Comparison of ENCODE assay signal across 22 cellular contexts in the genomic region with DNA sequence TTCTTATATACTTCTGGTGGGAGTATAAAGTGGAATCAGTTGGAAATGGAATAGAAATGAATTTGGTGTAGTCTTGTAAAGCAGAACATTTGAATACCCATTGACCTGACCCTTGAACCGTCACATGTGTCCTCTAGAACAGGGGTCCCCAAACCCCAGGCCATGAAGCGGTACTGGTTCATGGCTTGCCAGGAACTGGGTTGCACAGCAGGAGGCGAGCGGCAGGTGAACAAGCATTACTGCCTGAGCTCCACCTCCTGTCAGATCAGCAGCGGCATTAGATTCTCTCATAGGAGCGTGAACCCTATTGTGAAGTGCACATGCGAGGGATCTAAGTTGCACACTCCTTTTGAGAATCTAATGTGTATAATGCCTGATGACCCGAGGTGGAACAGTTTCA.
DNase-seq lines count a peak whose midpoint lies in the region; ATAC-seq and TF ChIP-seq lines count a peak whose summit lies in the region.
"Had no signal": no experiment of that assay in that cellular context is flagged by ENCODE, and none has a peak within 500 bp of the region (broad histone marks: within the 10 kb centered on the region; RNA-seq: fewer than 3 reads in every experiment).

No MANE protein-coding gene starts in this region.

- peak overlapping the region; percentile 28 for H2AFZ ChIP-seq in IMR-90 (replicated peaks; ENCODE audit: low read length, poor library complexity)
- H2AFZ ChIP-seq: GM23248 had no signal

- no TSS peak for BruUV-seq in IMR-90 (replicated peaks; lab: Mats Ljungman, UMichigan)

- H3K23ac ChIP-seq in IMR-90 (ENCODE audit: low read depth, low read length): no peak overlapping the region

- in situ Hi-C loops in IMR-90 (cut with MboI; ENCODE audit: low sequenced_read_pairs): no loop called here

- H3K27me3 Mint-ChIP-seq in endodermal cell (ENCODE audit: insufficient read depth): no peaks in the 10 kb centered on the region
- no peaks in the 10 kb centered on the region for H3K27me3 Mint-ChIP-seq in activated CD8-positive, alpha-beta memory T cell treated with anti-CD3 and anti-CD28 coated beads, Interleukin-2, amount 10 ng/mL, durations not matched to agents 7 days and 5 days
- H3K27me3 Mint-ChIP-seq: CD4-positive, CD25-positive, alpha-beta regulatory T cell had no signal

- H2AK5ac ChIP-seq in IMR-90 (ENCODE audit: low read depth, low read length): no peak overlapping the region

- no peak overlapping the region for H3K4ac ChIP-seq in IMR-90 (ENCODE audit: low read depth, low read length)

- no peak for DNase-seq in IMR-90
- peak; percentile 76 for DNase-seq in NCI-H146 (lab: John Stamatoyannopoulos, UW)
- peak; percentile 48 for DNase-seq in endodermal cell
- DNase-seq in globus pallidus (ENCODE audit: low spot score): no peak
- no peak for DNase-seq in inferior parietal cortex (ENCODE audit: extremely low spot score)
- DNase-seq in activated CD8-positive, alpha-beta memory T cell treated with anti-CD3 and anti-CD28 coated beads, Interleukin-2, amount 10 ng/mL, durations not matched to agents 7 days and 5 days: no peak
- DNase-seq: ACHN; BE2C; C1 segment of cervical spinal cord; CD4-positive, CD25-positive, alpha-beta regulatory T cell; CD8-positive, alpha-beta memory T cell; COR-L47; DMS 273 treated with DMSO at 0.1 percent for 48 hours; DMS53; DND-41; EL; GM23248; H7; HFFc6 had no signal

- intact Hi-C loops in IMR-90 (cut with micrococcal nuclease): no loop called here

- no peaks in the 10 kb centered on the region for H4K20me1 ChIP-seq in IMR-90 (ENCODE audit: insufficient read depth, low read length)

- H3K27ac Mint-ChIP-seq in endodermal cell: no peak overlapping the region
- H3K27ac Mint-ChIP-seq in activated CD8-positive, alpha-beta memory T cell treated with anti-CD3 and anti-CD28 coated beads, Interleukin-2, amount 10 ng/mL, durations not matched to agents 7 days and 5 days: no peak overlapping the region
- H3K27ac Mint-ChIP-seq: CD4-positive, CD25-positive, alpha-beta regulatory T cell; CD8-positive, alpha-beta memory T cell; HFFc6 had no signal

- H3K4me1 Mint-ChIP-seq in endodermal cell: peaks cover 16% of the 10 kb centered on the region
- H3K4me1 Mint-ChIP-seq in activated CD8-positive, alpha-beta memory T cell treated with anti-CD3 and anti-CD28 coated beads, Interleukin-2, amount 10 ng/mL, durations not matched to agents 7 days and 5 days: no peaks in the 10 kb centered on the region
- H3K4me1 Mint-ChIP-seq: CD4-positive, CD25-positive, alpha-beta regulatory T cell; CD8-positive, alpha-beta memory T cell had no signal

- H3K4me2 ChIP-seq in IMR-90 (ENCODE audit: low read depth, low read length): no peak overlapping the region

- no peak overlapping the region for H4K91ac ChIP-seq in IMR-90 (ENCODE audit: insufficient read depth, low read depth, low read length)

- POLR2A ChIA-PET in IMR-90 (lab: Charles Lee; ENCODE audit: unreplicated experiment): no interaction called here

- no peak for TF ChIP-seq POLR2A in IMR-90 (IDR thresholded peaks at IDR 0.05; ENCODE audit: low read depth, low read length)

- H3K36me3 ChIP-seq in IMR-90 (ENCODE audit: control insufficient read depth, insufficient read depth, low read length) (peaks cover 4% of the 10 kb centered on the region), endodermal cell (ENCODE audit: control insufficient read depth, insufficient read depth, low read length) (peaks cover 12% of the 10 kb centered on the region)

- CTCF ChIA-PET in IMR-90 (lab: Yijun Ruan, JAX): no interaction called here
- CTCF ChIA-PET in activated CD8-positive, alpha-beta memory T cell treated with anti-CD3 and anti-CD28 coated beads, Interleukin-2, amount 10 ng/mL, durations not matched to agents 7 days and 5 days (lab: Charles Lee): no interaction called here

- no CpG with 5 or more reads among the region's 8 CpGs for WGBS in IMR-90 (ENCODE audit: extremely low coverage in 2 of 2, insufficient read length in 1 of 2), 2 experiments
- 85 to 95% methylated on average over 6 to 8 of the region's 8 CpGs for WGBS in endodermal cell (ENCODE audit: insufficient coverage in 1 of 2, insufficient read length in 1 of 2), 2 experiments

- H3K56ac ChIP-seq in IMR-90 (ENCODE audit: extremely low read depth, insufficient read depth, low read length): no peak overlapping the region

- no peak overlapping the region for H3K27ac ChIP-seq in IMR-90 (ENCODE audit: insufficient read depth, low read length)
- no peak overlapping the region for H3K27ac ChIP-seq in endodermal cell (ENCODE audit: low read depth, low read length)
- H3K27ac ChIP-seq: GM23248 had no signal

- H3K79me1 ChIP-seq in IMR-90 (ENCODE audit: low read depth in 1 of 2, low read length in 2 of 2): no peaks in the 10 kb centered on the region

- H2BK15ac ChIP-seq in IMR-90 (ENCODE audit: low read depth, low read length): no peak overlapping the region

- dilution Hi-C loops in IMR-90 (cut with HindIII; ENCODE audit: low sequenced_read_pairs, unreplicated experiment): no loop called here

- H2BK20ac ChIP-seq in IMR-90 (ENCODE audit: low read depth, low read length): no peak overlapping the region

- H4K5ac ChIP-seq in IMR-90 (ENCODE audit: low read depth, low read length): no peak overlapping the region

- H3K9me3 ChIP-seq in IMR-90 (ENCODE audit: control insufficient read depth, insufficient read depth, low read length) (no peaks in the 10 kb centered on the region), endodermal cell (ENCODE audit: control insufficient read depth, low read length) (peaks cover 6% of the 10 kb centered on the region)
- H3K9me3 ChIP-seq: BE2C had no signal

- H3K4me3 Mint-ChIP-seq in endodermal cell: no peak overlapping the region
- H3K4me3 Mint-ChIP-seq in activated CD8-positive, alpha-beta memory T cell treated with anti-CD3 and anti-CD28 coated beads, Interleukin-2, amount 10 ng/mL, durations not matched to agents 7 days and 5 days: no peak overlapping the region
- H3K4me3 Mint-ChIP-seq: CD4-positive, CD25-positive, alpha-beta regulatory T cell; CD8-positive, alpha-beta memory T cell; HFFc6 had no signal

- H3K36me3 Mint-ChIP-seq in endodermal cell (ENCODE audit: low read depth): peaks cover 13% of the 10 kb centered on the region
- H3K36me3 Mint-ChIP-seq in activated CD8-positive, alpha-beta memory T cell treated with anti-CD3 and anti-CD28 coated beads, Interleukin-2, amount 10 ng/mL, durations not matched to agents 7 days and 5 days: no peaks in the 10 kb centered on the region
- H3K36me3 Mint-ChIP-seq: CD4-positive, CD25-positive, alpha-beta regulatory T cell; CD8-positive, alpha-beta memory T cell had no signal

- ATAC-seq in IMR-90 (ENCODE audit: low read depth) (no peak), GM21717 (IDR thresholded peaks at IDR 0.05; ENCODE audit: unreplicated experiment) (no peak)
- no peak for ATAC-seq in activated CD8-positive, alpha-beta memory T cell treated with anti-CD3 and anti-CD28 coated beads, Interleukin-2, amount 10 ng/mL, durations not matched to agents 7 days and 5 days
- ATAC-seq: HCT116, HepG2 had no signal

- H3K4me3 ChIP-seq in IMR-90 (ENCODE audit: insufficient read depth, low read depth, low read length) (no peak overlapping the region), endodermal cell (ENCODE audit: low read length) (no peak overlapping the region)
- H3K4me3 ChIP-seq: GM23248 had no signal

- no peaks in the 10 kb centered on the region for H3K9me1 ChIP-seq in IMR-90 (ENCODE audit: insufficient read depth, low read length)

- H2AK9ac ChIP-seq in IMR-90 (replicated peaks; ENCODE audit: low read depth, low read length, poor library complexity): no peak overlapping the region

- H3K14ac ChIP-seq in IMR-90 (replicated peaks; ENCODE audit: low read depth, low read length): no peak overlapping the region

- no peak for TF ChIP-seq CTCF in IMR-90 (conservative IDR thresholded peaks at IDR 0.05; ENCODE audit: low read depth, low read length)
- TF ChIP-seq CTCF in endodermal cell (conservative IDR thresholded peaks at IDR 0.05): no peak

- no peaks in the 10 kb centered on the region for H3K4me1 ChIP-seq in IMR-90 (ENCODE audit: control insufficient read depth, insufficient read depth, low read length)
- H3K4me1 ChIP-seq in endodermal cell (ENCODE audit: control insufficient read depth, insufficient read depth, low read length): peaks cover 12% of the 10 kb centered on the region
- H3K4me1 ChIP-seq: BE2C had no signal

- H3K27me3 ChIP-seq in IMR-90 (ENCODE audit: control insufficient read depth, insufficient read depth, low read length) (no peaks in the 10 kb centered on the region), endodermal cell (ENCODE audit: control insufficient read depth, insufficient read depth, low read length, poor library complexity, severe bottlenecking) (no peaks in the 10 kb centered on the region)
- H3K27me3 ChIP-seq: BE2C had no signal

- no peak overlapping the region for H4K8ac ChIP-seq in IMR-90 (ENCODE audit: low read depth in 2 of 2, low read length in 2 of 2)

- TF ChIP-seq RAD21 in IMR-90 (IDR thresholded peaks at IDR 0.05; ENCODE audit: low read length): no peak

- H3K9ac ChIP-seq in IMR-90 (ENCODE audit: low read depth, low read length): no peak overlapping the region
- H3K9ac ChIP-seq in endodermal cell (ENCODE audit: extremely low read depth, low read length, poor library complexity, severe bottlenecking): no peak overlapping the region
- H3K9ac ChIP-seq: GM23248 had no signal

- H3K18ac ChIP-seq in IMR-90 (ENCODE audit: low read depth, low read length): no peak overlapping the region

- H3K9me3 Mint-ChIP-seq in endodermal cell: peaks cover 6% of the 10 kb centered on the region
- H3K9me3 Mint-ChIP-seq in activated CD8-positive, alpha-beta memory T cell treated with anti-CD3 and anti-CD28 coated beads, Interleukin-2, amount 10 ng/mL, durations not matched to agents 7 days and 5 days (ENCODE audit: low read depth): no peaks in the 10 kb centered on the region
- H3K9me3 Mint-ChIP-seq: HFFc6 had no signal

- H2BK120ac ChIP-seq in IMR-90 (ENCODE audit: low read depth, low read length): no peak overlapping the region

- H2BK5ac ChIP-seq in IMR-90 (ENCODE audit: low read depth, low read length, poor library complexity, severe bottlenecking): no peak overlapping the region

TF ChIP-seq in IMR-90, 13 proteins besides CTCF, POLR2A, EP300 and RAD21 (continues in another document):
- TF ChIP-seq CHD1 (IDR thresholded peaks at IDR 0.05; ENCODE audit: low read depth, low read length) (no peak), SMC3 (IDR thresholded peaks at IDR 0.05; ENCODE audit: low read depth, low read length) (no peak), FOS (IDR thresholded peaks at IDR 0.05; ENCODE audit: low read depth, low read length) (no peak), MXI1 (IDR thresholded peaks at IDR 0.05; ENCODE audit: borderline replicate concordance, low read depth, low read length) (no peak), RFX5 (IDR thresholded peaks at IDR 0.05; ENCODE audit: low read depth, low read length) (no peak), MAZ (IDR thresholded peaks at IDR 0.05; ENCODE audit: borderline replicate concordance, low read depth, low read length) (no peak), CEBPB (IDR thresholded peaks at IDR 0.05; ENCODE audit: low read depth, low read length) (no peak), MAFK (IDR thresholded peaks at IDR 0.05; ENCODE audit: low read depth, low read length) (no peak), RCOR1 (IDR thresholded peaks at IDR 0.05; ENCODE audit: insufficient replicate concordance, low read length) (no peak), NFE2L2 (IDR thresholded peaks at IDR 0.05; ENCODE audit: low read depth, low read length) (no peak)

Comparison
In these comparisons a context has a peak if more than half of its experiments do, and no peak if none do; other contexts are left out.
1. DNase-seq: peak in NCI-H146 (single experiment) and endodermal cell (single experiment); none in IMR-90 (single experiment), globus pallidus (single experiment), inferior parietal cortex (single experiment) and activated CD8-positive, alpha-beta memory T cell treated with anti-CD3 and anti-CD28 coated beads, Interleukin-2, amount 10 ng/mL, durations not matched to agents 7 days and 5 days (single experiment).